ENCODE assay signal across 8 cellular contexts in genomic region chr14:32259368-32260013, GRCh38.
DNase-seq lines count a peak whose midpoint lies in the region; ATAC-seq, FAIRE-seq and TF ChIP-seq lines count a peak whose summit lies in the region.

No MANE protein-coding gene starts in this region.

- peak; percentile 91 for ATAC-seq in GM19395 (IDR thresholded peaks at IDR 0.05; ENCODE audit: unreplicated experiment)
- peak; percentile 89 for ATAC-seq in HG03135 (IDR thresholded peaks at IDR 0.05; ENCODE audit: unreplicated experiment)
- ATAC-seq in SK-N-SH treated with all-trans-retinoic acid at 6 μM for 48 hours = peak; percentile 45; the same call in 2 of the 3 replicates

- FAIRE-seq in islet of Langerhans (lab: Jason Lieb, UNC) = peak; percentile 24

- DNase-seq in ELR (ENCODE audit: low read depth) (peak; percentile 77), C1 segment of cervical spinal cord (lab: John Stamatoyannopoulos, UW) (no peak), NCI-H1417 treated with DMSO at 0.1 percent for 48 hours (lab: John Stamatoyannopoulos, UW) (no peak), amygdala (lab: John Stamatoyannopoulos, UW) (no peak)

TF ChIP-seq in SK-N-SH treated with all-trans-retinoic acid at 6 μM for 48 hours, 23 proteins besides CTCF, POLR2A, EP300 and RAD21:
- 0 out of 2 replicates have a peak, but pooled peaks have one; percentile 12 for TF ChIP-seq ISL1 (CRISPR knock-in tag; IDR thresholded peaks at IDR 0.05)
- no peak for TF ChIP-seq CSDC2 (CRISPR knock-in tag; IDR thresholded peaks at IDR 0.05)
- TF ChIP-seq TCF4 (CRISPR knock-in tag; IDR thresholded peaks at IDR 0.05; ENCODE audit: borderline replicate concordance) = peak; percentile 76; the same call in 1 of the 2 replicates
- TF ChIP-seq SNAI2 (CRISPR knock-in tag; IDR thresholded peaks at IDR 0.05) = peak; percentile 95
